ENCODE assay signal across 15 cellular contexts in the genomic region with DNA sequence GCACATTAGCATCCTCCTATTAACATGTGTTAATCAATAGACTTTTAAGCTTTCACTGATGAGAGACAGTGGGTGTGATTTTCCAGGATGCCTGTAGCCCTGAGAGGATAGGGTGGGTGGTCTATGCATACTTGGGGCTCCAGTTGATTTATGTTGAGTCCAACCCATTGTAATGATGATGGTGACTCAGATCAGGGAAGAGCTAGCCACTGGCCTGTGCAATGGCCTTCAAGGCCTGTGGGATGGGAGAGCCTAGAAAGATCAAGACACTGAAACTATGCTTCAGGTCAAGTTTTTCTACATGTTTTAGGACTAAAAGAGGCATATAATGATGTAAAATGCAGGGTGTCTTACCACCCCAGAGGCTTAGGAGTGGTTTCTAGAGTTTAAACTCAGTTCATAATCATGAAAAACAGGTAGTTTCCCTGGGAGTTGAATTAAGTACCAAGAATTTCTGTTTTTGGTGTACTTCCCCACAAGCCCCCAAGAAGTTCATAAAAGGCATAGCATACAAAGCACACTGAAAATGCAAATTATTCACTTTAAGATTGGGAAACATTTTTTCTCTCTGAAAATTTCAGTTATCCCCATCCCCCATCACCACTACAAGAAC. TPM values are rescaled to one million over a fixed set of nuclear protein-coding genes. Genes with fewer than 3 reads are reported as not detected.
A peak's percentile ranks its signal among the peaks of the same experiment; 100 is the strongest.
DNase-seq lines count a peak whose midpoint lies in the region; ATAC-seq lines count a peak whose summit lies in the region.
"Had no signal": no experiment of that assay in that cellular context is flagged by ENCODE, and none has a peak within 500 bp of the region (broad histone marks: within the 10 kb centered on the region; RNA-seq: fewer than 3 reads in every experiment).

No MANE protein-coding gene starts in this region.

- H3K27ac Mint-ChIP-seq in stimulated activated naive CD8-positive, alpha-beta T cell treated with anti-CD3 and anti-CD28 coated beads, Interleukin-15, Interleukin-2, amounts not matched to agents 100 ng/mL and 50 ng/mL, for 24 hours, result peak overlapping the region; percentile 43

- no peak overlapping the region for H3K4me3 Mint-ChIP-seq in stimulated activated naive CD8-positive, alpha-beta T cell treated with anti-CD3 and anti-CD28 coated beads, Interleukin-15, Interleukin-2, amounts not matched to agents 100 ng/mL and 50 ng/mL, for 24 hours

- peaks cover 27% of the 10 kb centered on the region for H3K4me1 Mint-ChIP-seq in stimulated activated naive CD8-positive, alpha-beta T cell treated with anti-CD3 and anti-CD28 coated beads, Interleukin-15, Interleukin-2, amounts not matched to agents 100 ng/mL and 50 ng/mL, for 24 hours (ENCODE audit: low read depth)

- no peaks in the 10 kb centered on the region for H3K9me3 Mint-ChIP-seq in stimulated activated naive CD8-positive, alpha-beta T cell treated with anti-CD3 and anti-CD28 coated beads, Interleukin-15, Interleukin-2, amounts not matched to agents 100 ng/mL and 50 ng/mL, for 24 hours

- H3K27me3 Mint-ChIP-seq in stimulated activated naive CD8-positive, alpha-beta T cell treated with anti-CD3 and anti-CD28 coated beads, Interleukin-15, Interleukin-2, amounts not matched to agents 100 ng/mL and 50 ng/mL, for 24 hours, result no peaks in the 10 kb centered on the region

- H3K36me3 Mint-ChIP-seq in stimulated activated naive CD8-positive, alpha-beta T cell treated with anti-CD3 and anti-CD28 coated beads, Interleukin-15, Interleukin-2, amounts not matched to agents 100 ng/mL and 50 ng/mL, for 24 hours (ENCODE audit: low read depth), result peaks cover 57% of the 10 kb centered on the region

- ATAC-seq in stimulated activated naive CD8-positive, alpha-beta T cell treated with anti-CD3 and anti-CD28 coated beads, Interleukin-15, Interleukin-2, amounts not matched to agents 100 U/mL and 50 U/mL, for 24 hours, result no peak
- ATAC-seq in HG02759 (IDR thresholded peaks at IDR 0.05; ENCODE audit: unreplicated experiment), result peak; percentile 48
- ATAC-seq in HG03439 (IDR thresholded peaks at IDR 0.05; ENCODE audit: unreplicated experiment), result no peak
- ATAC-seq: Right ventricle myocardium inferior had no signal

- DNase-seq in stimulated activated naive CD8-positive, alpha-beta T cell treated with anti-CD3 and anti-CD28 coated beads, Interleukin-15, Interleukin-2, amounts not matched to agents 100 U/mL and 50 U/mL, for 24 hours, result no peak
- DNase-seq in iPS-NIHi11 (ENCODE audit: low spot score), result peak; percentile 22
- DNase-seq in SK-N-DZ (ENCODE audit: low spot score), result no peak
- DNase-seq in NCI-H69 (lab: John Stamatoyannopoulos, UW), result no peak
- DNase-seq: C1 segment of cervical spinal cord, DMS 273 treated with DMSO at 0.1 percent for 48 hours, KBM-7, NCI-H146, NCI-H2081, NCI-H510A, Peyer's patch had no signal

RNA-seq across cellular contexts. Expression of a gene that starts 19.9 kb away (rescaled TPM):
- 17.0 and 30.1 TPM in 2 replicates for polyA plus RNA-seq in SK-N-DZ (2014; cell fraction: cytosol; rRNA removed)
- 11.1 and 15.9 TPM in 2 replicates for polyA plus RNA-seq in SK-N-DZ (2014; cell fraction: nucleus; rRNA removed)
